In genomic region chr3:57972421-57973111, GRCh38 we compare ENCODE assay signal across 13 cellular contexts. TPM values are rescaled to one million over a fixed set of nuclear protein-coding genes. Genes with fewer than 3 reads are reported as not detected.
DNase-seq lines count a peak whose midpoint lies in the region; ATAC-seq and TF ChIP-seq lines count a peak whose summit lies in the region.
"Had no signal": no experiment of that assay in that cellular context is flagged by ENCODE, and none has a peak within 500 bp of the region (broad histone marks: within the 10 kb centered on the region; RNA-seq: fewer than 3 reads in every experiment).

No MANE protein-coding gene starts in this region.

- peak overlapping the region; percentile 21 for H3K18ac ChIP-seq in trophoblast cell (ENCODE audit: low read length)

- H4K8ac ChIP-seq in trophoblast cell (ENCODE audit: low read depth, low read length): peak overlapping the region; percentile 9

- H3K79me2 ChIP-seq in trophoblast cell (ENCODE audit: control insufficient read depth, insufficient read depth, low read length, poor library complexity): peaks cover 2% of the 10 kb centered on the region

- CTCF ChIA-PET in Calu3 (lab: Charles Lee): interaction anchor here (1.1 kb wide), 1 partner anchor 14 kb away, joined by 3 read pairs; no protein-coding TSS in a partner anchor

- peak overlapping the region; percentile 82 for H3K27ac Mint-ChIP-seq in Calu3 (ENCODE audit: unreplicated experiment)

- peak overlapping the region; percentile 44 for H2AK5ac ChIP-seq in trophoblast cell (ENCODE audit: low read length)

- peak overlapping the region; percentile 81 for H2BK5ac ChIP-seq in trophoblast cell (ENCODE audit: low read depth, low read length, poor library complexity)

- peak overlapping the region; percentile 27 for H3K4ac ChIP-seq in trophoblast cell (ENCODE audit: low read depth, low read length)

- no peaks in the 10 kb centered on the region for H3K36me3 ChIP-seq in trophoblast cell (ENCODE audit: control insufficient read depth in 1 of 2, insufficient read depth in 2 of 2, low read length in 2 of 2)
- H3K36me3 ChIP-seq: adrenal gland, pancreas had no signal

- ATAC-seq in HG03354 (IDR thresholded peaks at IDR 0.05; ENCODE audit: poor library complexity, severe bottlenecking, unreplicated experiment) (no peak), HG03432 (IDR thresholded peaks at IDR 0.05; ENCODE audit: unreplicated experiment) (no peak), GM19328 (IDR thresholded peaks at IDR 0.05; ENCODE audit: unreplicated experiment) (no peak)

- H3K4me1 ChIP-seq in trophoblast cell (ENCODE audit: control insufficient read depth in 1 of 2, insufficient read depth in 2 of 2, low read length in 2 of 2): peaks cover 13 to 25% of the 10 kb centered on the region in 2 experiments
- H3K4me1 ChIP-seq: pancreas had no signal

- no peak overlapping the region for H3K23ac ChIP-seq in trophoblast cell (ENCODE audit: low read length)

- H3K27me3 Mint-ChIP-seq in Calu3 (ENCODE audit: unreplicated experiment): no peaks in the 10 kb centered on the region

- no peaks in the 10 kb centered on the region for H3K9me3 Mint-ChIP-seq in Calu3 (ENCODE audit: low read depth, unreplicated experiment)

- H3K27ac ChIP-seq in trophoblast cell (ENCODE audit: low read depth, low read length): peak overlapping the region; percentile 38
- H3K27ac ChIP-seq: adrenal gland, pancreas, testis had no signal

- H3K4me3 ChIP-seq in NB4 (ENCODE audit: low read depth, low read length) (no peak overlapping the region), epithelial cell of esophagus (ENCODE audit: low read length) (no peak overlapping the region), trophoblast cell (ENCODE audit: low read depth, low read length) (no peak overlapping the region)
- H3K4me3 ChIP-seq: adrenal gland, pancreas, testis had no signal

- peak overlapping the region; percentile 20 for H3K4me3 Mint-ChIP-seq in Calu3 (ENCODE audit: low read depth, unreplicated experiment)

- H4K12ac ChIP-seq in trophoblast cell (ENCODE audit: low read depth, low read length): peak overlapping the region; percentile 27

- peak overlapping the region; percentile 9 for H2BK12ac ChIP-seq in trophoblast cell (ENCODE audit: low read length)

- peak overlapping the region; percentile 5 for H3K14ac ChIP-seq in trophoblast cell (ENCODE audit: low read length)

- H3K79me1 ChIP-seq in trophoblast cell (ENCODE audit: low read length): peaks cover 37% of the 10 kb centered on the region

- no peak for TF ChIP-seq CTCF in Calu3 (IDR thresholded peaks at IDR 0.05; ENCODE audit: unreplicated experiment)
- no peak for TF ChIP-seq CTCF in NB4 (IDR thresholded peaks at IDR 0.05; ENCODE audit: low read depth, low read length)
- no peak for TF ChIP-seq CTCF in epithelial cell of esophagus (IDR thresholded peaks at IDR 0.05; ENCODE audit: insufficient read depth, low read depth, low read length, missing control alignments)

- H3K4me2 ChIP-seq in trophoblast cell (ENCODE audit: low read length): no peak overlapping the region

- DNase-seq in Calu3: peak; percentile 48
- peak; percentile 43 for DNase-seq in NB4 (ENCODE audit: low read depth)
- DNase-seq in epithelial cell of esophagus (ENCODE audit: low read depth): peak; percentile 64
- peak in 1 of 2 donors; percentile 42 for DNase-seq in trophoblast cell
- DNase-seq in SIG-M5 (lab: John Stamatoyannopoulos, UW): no peak
- DNase-seq: adrenal gland; NCI-H1436 treated with DMSO at 0.1 percent for 48 hours; pancreas; stimulated activated CD4-positive, alpha-beta T cell treated with anti-CD3 and anti-CD28 coated beads, Interleukin-2, amount 100 ng/mL, for 48 hours; testis had no signal

- intact Hi-C loops in Calu3 (cut with micrococcal nuclease; ENCODE audit: unreplicated experiment): no loop called here

- no peak overlapping the region for H3K9ac ChIP-seq in trophoblast cell (ENCODE audit: low read length)

- peak overlapping the region; percentile 51 for H2AFZ ChIP-seq in trophoblast cell (ENCODE audit: insufficient read depth, low read length, poor library complexity)

- no peaks in the 10 kb centered on the region for H3K27me3 ChIP-seq in trophoblast cell (ENCODE audit: insufficient read depth, low read length)
- H3K27me3 ChIP-seq: adrenal gland, pancreas, testis had no signal

- TSS peak; percentile 69 for BruUV-seq in Calu3 (replicated peaks; lab: Mats Ljungman, UMichigan)

- H2BK120ac ChIP-seq in trophoblast cell (ENCODE audit: insufficient read depth, low read length, poor library complexity): peak overlapping the region; percentile 27

- no peak for TF ChIP-seq POLR2A in NB4 (IDR thresholded peaks at IDR 0.05; ENCODE audit: extremely low read depth, insufficient read length)

- no peaks in the 10 kb centered on the region for H3K9me3 ChIP-seq in trophoblast cell (ENCODE audit: insufficient read depth, low read depth, low read length)
- H3K9me3 ChIP-seq: adrenal gland, pancreas, testis had no signal

- WGBS in trophoblast cell (ENCODE audit: extremely low coverage, insufficient coverage, insufficient read length): no CpG with 5 or more reads among the region's 10 CpGs

- peaks cover 43% of the 10 kb centered on the region for H3K4me1 Mint-ChIP-seq in Calu3 (ENCODE audit: low read depth, unreplicated experiment)

- H4K91ac ChIP-seq in trophoblast cell (ENCODE audit: low read depth, low read length): peak overlapping the region; percentile 71

- H3K36me3 Mint-ChIP-seq in Calu3 (ENCODE audit: insufficient read depth, unreplicated experiment): peaks cover 20% of the 10 kb centered on the region

RNA-seq across cellular contexts. Expression of gene FLNB, which starts 35.7 kb away (rescaled TPM):
- total RNA-seq in Calu3 (2022): 136 and 147 TPM in 2 replicates
- polyA plus RNA-seq in trophoblast cell (2013): 139 and 141 TPM in 2 replicates
